Comparison of ENCODE assay signal across 18 cellular contexts in genomic region chr9:97565262-97565661, GRCh38.
"Had no signal": no experiment of that assay in that cellular context is flagged by ENCODE, and none has a peak within 500 bp of the region (broad histone marks: within the 10 kb centered on the region; RNA-seq: fewer than 3 reads in every experiment).

No MANE protein-coding gene starts in this region.

- DNase-seq: activated B cell treated with CpG ODN at 0.5 μM for 24 hours; activated CD4-positive, alpha-beta memory T cell treated with anti-CD3 and anti-CD28 coated beads, Interleukin-2, amount 10 ng/mL, durations not matched to agents 7 days and 5 days; activated CD4-positive, alpha-beta T cell treated with anti-CD3 and anti-CD28 coated beads for 4 hours; activated naive CD4-positive, alpha-beta T cell treated with anti-CD3 and anti-CD28 coated beads, Interleukin-2, amount 50 U/mL, for 16 hours; activated T-cell treated with anti-CD3 and anti-CD28 coated beads, Interleukin-2, amount 50 U/mL, for 24 hours; effector memory CD4-positive, alpha-beta T cell; hippocampal formation; left lung; sigmoid colon; SK-N-SH; stimulated activated CD4-positive, alpha-beta T cell treated with anti-CD3 and anti-CD28 coated beads, Interleukin-12 subunit alpha, Interleukin-12 subunit beta, amount 100 ng/mL, for 4 hours; stimulated activated CD4-positive, alpha-beta T cell treated with anti-CD3 and anti-CD28 coated beads, Interleukin-1b, Interleukin-23, amount 100 ng/mL, for 48 hours; stimulated activated CD8-positive, alpha-beta memory T cell treated with anti-CD3 and anti-CD28 coated beads, Interleukin-4, amount 100 ng/mL, for 48 hours; stimulated activated naive CD4-positive, alpha-beta T cell; transverse colon had no signal

- H3K27ac ChIP-seq: left lung had no signal

- H3K36me3 ChIP-seq: left lung, transverse colon had no signal

- H3K9me2 ChIP-seq: SK-N-SH had no signal

- ATAC-seq: left lung had no signal

- H3K9me3 Mint-ChIP-seq: activated B cell treated with CpG ODN at 0.5 μM for 24 hours; activated CD4-positive, alpha-beta memory T cell treated with anti-CD3 and anti-CD28 coated beads, Interleukin-2, amount 10 ng/mL, durations not matched to agents 7 days and 5 days; activated T-cell treated with anti-CD3 and anti-CD28 coated beads, Interleukin-2, amount 50 U/mL, for 24 hours; activated T-helper 2 cell treated with anti-CD3 and anti-CD28 coated beads, Interferon-gamma antibody, Interleukin-2, Interleukin-4, amounts not matched to agents 10 μg/mL and 5 μg/mL and 100 μg/mL, durations not matched to agents 14 hours and 24 hours and 36 hours; dendritic cell treated with granulocyte-macrophage colony-stimulating factor and Interleukin-4, amounts not matched to agents 40 ng/mL and 50 ng/mL, for 4 days; T-helper 2 cell treated with Interferon-gamma antibody and Interleukin-4, amounts not matched to agents 5 μg/mL and 100 μg/mL, for 36 hours had no signal

- H3K4me3 ChIP-seq: left lung, sigmoid colon, transverse colon had no signal

- H3K27me3 Mint-ChIP-seq: dendritic cell treated with granulocyte-macrophage colony-stimulating factor and Interleukin-4, amounts not matched to agents 40 ng/mL and 50 ng/mL, for 4 days had no signal

- H3K9ac ChIP-seq: SK-N-SH had no signal

- H3K4me1 Mint-ChIP-seq: activated B cell treated with CpG ODN at 0.5 μM for 24 hours; activated CD4-positive, alpha-beta memory T cell treated with anti-CD3 and anti-CD28 coated beads, Interleukin-2, amount 10 ng/mL, durations not matched to agents 7 days and 5 days had no signal

- H3K27me3 ChIP-seq: left lung, sigmoid colon, transverse colon had no signal

- H3K27ac Mint-ChIP-seq: activated B cell treated with CpG ODN at 0.5 μM for 24 hours; activated CD4-positive, alpha-beta memory T cell treated with anti-CD3 and anti-CD28 coated beads, Interleukin-2, amount 10 ng/mL, durations not matched to agents 7 days and 5 days; activated T-cell treated with anti-CD3 and anti-CD28 coated beads, Interleukin-2, amount 50 U/mL, for 24 hours; activated T-helper 2 cell treated with anti-CD3 and anti-CD28 coated beads, Interferon-gamma antibody, Interleukin-2, Interleukin-4, amounts not matched to agents 10 μg/mL and 5 μg/mL and 100 μg/mL, durations not matched to agents 14 hours and 24 hours and 36 hours; dendritic cell treated with granulocyte-macrophage colony-stimulating factor and Interleukin-4, amounts not matched to agents 40 ng/mL and 50 ng/mL, for 4 days; T-helper 2 cell treated with Interferon-gamma antibody and Interleukin-4, amounts not matched to agents 5 μg/mL and 100 μg/mL, for 36 hours had no signal

- H3K9me3 ChIP-seq: left lung, sigmoid colon, SK-N-SH, transverse colon had no signal

- H3K4me3 Mint-ChIP-seq: activated B cell treated with CpG ODN at 0.5 μM for 24 hours; activated CD4-positive, alpha-beta memory T cell treated with anti-CD3 and anti-CD28 coated beads, Interleukin-2, amount 10 ng/mL, durations not matched to agents 7 days and 5 days; activated T-cell treated with anti-CD3 and anti-CD28 coated beads, Interleukin-2, amount 50 U/mL, for 24 hours; dendritic cell treated with granulocyte-macrophage colony-stimulating factor and Interleukin-4, amounts not matched to agents 40 ng/mL and 50 ng/mL, for 4 days; T-helper 2 cell treated with Interferon-gamma antibody and Interleukin-4, amounts not matched to agents 5 μg/mL and 100 μg/mL, for 36 hours had no signal
